16 cellular contexts compared by ENCODE assay signal in genomic region chr3:51336261-51336660, GRCh38. TPM values are rescaled to one million over a fixed set of nuclear protein-coding genes. Genes with fewer than 3 reads are reported as not detected.
A peak's percentile ranks its signal among the peaks of the same experiment; 100 is the strongest.
DNase-seq lines count a peak whose midpoint lies in the region; ATAC-seq and TF ChIP-seq lines count a peak whose summit lies in the region.
"Had no signal": no experiment of that assay in that cellular context is flagged by ENCODE, and none has a peak within 500 bp of the region (broad histone marks: within the 10 kb centered on the region; RNA-seq: fewer than 3 reads in every experiment).

No MANE protein-coding gene starts in this region.

- H3K9me3 ChIP-seq in psoas muscle (no peaks in the 10 kb centered on the region), neuronal stem cell (replicated peaks in 1 of 2; ENCODE audit: control insufficient read depth in 2 of 2, insufficient read depth in 1 of 2, low read depth in 1 of 2, low read length in 2 of 2) (no peaks in the 10 kb centered on the region)

- H2BK120ac ChIP-seq in neuronal stem cell (ENCODE audit: low read depth, low read length), result no peak overlapping the region

- H3K4me1 ChIP-seq in psoas muscle, result no peaks in the 10 kb centered on the region
- H3K4me1 ChIP-seq in neuronal stem cell (ENCODE audit: control insufficient read depth in 2 of 2, insufficient read depth in 1 of 2, low read depth in 1 of 2, low read length in 2 of 2), result peaks cover 8 to 19% of the 10 kb centered on the region in 2 donors

- H3K14ac ChIP-seq in neuronal stem cell (ENCODE audit: low read length), result no peak overlapping the region

- intact Hi-C loops in psoas muscle (cut with DNase I), result no loop called here

- H2BK15ac ChIP-seq in neuronal stem cell (ENCODE audit: low read length), result no peak overlapping the region

- no peak overlapping the region for H3K4me2 ChIP-seq in neuronal stem cell (ENCODE audit: insufficient read depth, low read length, poor library complexity, severe bottlenecking)

- H4K8ac ChIP-seq in neuronal stem cell (ENCODE audit: low read depth, low read length), result no peak overlapping the region

- H3K9ac ChIP-seq in neuronal stem cell (ENCODE audit: low read depth, low read length, poor library complexity), result no peak overlapping the region

- H3K27me3 ChIP-seq in psoas muscle (ENCODE audit: insufficient read depth in 3 of 3, low read length in 2 of 3) (no peaks in the 10 kb centered on the region), neuronal stem cell (ENCODE audit: control insufficient read depth in 3 of 3, insufficient read depth in 3 of 3, low read depth in 1 of 3, low read length in 3 of 3) (peaks cover 0 to 5% (median 0%) of the 10 kb centered on the region in 3 experiments)

- H4K91ac ChIP-seq in neuronal stem cell (ENCODE audit: low read depth, low read length, poor library complexity), result no peak overlapping the region

- no peak overlapping the region for H3K4me3 ChIP-seq in psoas muscle
- no peak overlapping the region for H3K4me3 ChIP-seq in neuronal stem cell (ENCODE audit: low read length in 2 of 2)

- 65 to 87% (median 79%) methylated on average over 1 of the region's 1 CpG for WGBS in psoas muscle, 3 donors
- no CpG with 5 or more reads among the region's 1 CpG for WGBS in neuronal stem cell (ENCODE audit: extremely low coverage in 2 of 2, insufficient read length in 2 of 2, insufficient replicate concordance in 1 of 2), 2 donors

- no peak overlapping the region for H2BK12ac ChIP-seq in neuronal stem cell (ENCODE audit: low read length)

- ATAC-seq in psoas muscle, result no peak
- no peak for ATAC-seq in HG03442 (IDR thresholded peaks at IDR 0.05; ENCODE audit: unreplicated experiment)
- ATAC-seq: CD8-positive, alpha-beta T cell; HCT116 had no signal

- no peak overlapping the region for H2AFZ ChIP-seq in neuronal stem cell (ENCODE audit: low read length)

- H3K27ac ChIP-seq in psoas muscle, result no peak overlapping the region
- no peak overlapping the region for H3K27ac ChIP-seq in neuronal stem cell (replicated peaks; ENCODE audit: low read length)
- H3K27ac ChIP-seq: 22Rv1, HL-60 had no signal

- H3K36me3 ChIP-seq in psoas muscle (ENCODE audit: insufficient read depth in 1 of 2, low read depth in 1 of 2) (no peaks in the 10 kb centered on the region), neuronal stem cell (replicated peaks in 1 of 2; ENCODE audit: control insufficient read depth in 2 of 2, insufficient read depth in 2 of 2, low read length in 2 of 2) (peaks cover 0 to 6% of the 10 kb centered on the region in 2 donors)

- no peak for TF ChIP-seq CTCF in psoas muscle (IDR thresholded peaks at IDR 0.05)

- H2BK5ac ChIP-seq in neuronal stem cell (ENCODE audit: low read length), result no peak overlapping the region

- no peaks in the 10 kb centered on the region for H3K79me1 ChIP-seq in neuronal stem cell (ENCODE audit: low read depth, low read length)

- H3K4ac ChIP-seq in neuronal stem cell (ENCODE audit: low read length), result no peak overlapping the region

- no peak overlapping the region for H3K18ac ChIP-seq in neuronal stem cell (ENCODE audit: low read length)

- DNase-seq in activated CD8-positive, alpha-beta memory T cell treated with anti-CD3 and anti-CD28 coated beads for 24 hours, result peak; percentile 21
- no peak for DNase-seq in activated CD8-positive, alpha-beta memory T cell treated with anti-CD3 and anti-CD28 coated beads, Interleukin-2, amount 50 U/mL, for 4 hours
- peak; percentile 12 for DNase-seq in ecto neural progenitor cell (ENCODE audit: low spot score)
- peak; percentile 31 for DNase-seq in islet precursor cell
- DNase-seq in psoas muscle, result no peak
- DNase-seq in neuronal stem cell (ENCODE audit: low spot score), result no peak
- DNase-seq: CD8-positive, alpha-beta T cell; COR-L47; DMS153; DMS79 treated with DMSO at 0.1 percent for 48 hours; EL; GDM1 had no signal

- no peak overlapping the region for H3K23ac ChIP-seq in neuronal stem cell (ENCODE audit: low read depth, low read length, poor library complexity)

- no peak overlapping the region for H2AK5ac ChIP-seq in neuronal stem cell (ENCODE audit: low read depth, low read length)

RNA-seq across cellular contexts. Expression of gene MANF, which starts 48.8 kb away (rescaled TPM):
- total RNA-seq in psoas muscle, result 10 to 100 TPM; 12.6 to 24.0 (median 19.3) TPM
- 10 to 100 TPM; 17.9 to 42.4 (median 18.3) TPM for polyA plus RNA-seq in psoas muscle
- polyA plus RNA-seq in neuronal stem cell (2013, experiment 1 of 2), result 106 TPM
- 113 TPM for polyA plus RNA-seq in neuronal stem cell (2013, experiment 2 of 2)

RNA-seq across cellular contexts. Expression of gene RBM15B, which starts 54.8 kb away (rescaled TPM):
- total RNA-seq in psoas muscle, result 10 to 100 TPM in 1 of 4 donors, 1 to 10 TPM in 3; 7.0 to 11.9 (median 9.8) TPM
- polyA plus RNA-seq in psoas muscle, result 1 to 10 TPM; 4.6 to 8.8 (median 6.1) TPM
- polyA plus RNA-seq in neuronal stem cell (2013, experiment 1 of 2), result 44.8 TPM
- polyA plus RNA-seq in neuronal stem cell (2013, experiment 2 of 2), result 45.4 TPM

Comparison
In these comparisons a context has a peak if more than half of its experiments do, and no peak if none do; other contexts are left out.
1. DNase-seq: peak in activated CD8-positive, alpha-beta memory T cell treated with anti-CD3 and anti-CD28 coated beads for 24 hours (single experiment), ecto neural progenitor cell (single experiment) and islet precursor cell (single experiment); none in activated CD8-positive, alpha-beta memory T cell treated with anti-CD3 and anti-CD28 coated beads, Interleukin-2, amount 50 U/mL, for 4 hours (single experiment), psoas muscle (0 of 2) and neuronal stem cell (single experiment).